Comparison of ENCODE assay signal across 16 cellular contexts in genomic region chr5:179568731-179569130, GRCh38. TPM values are rescaled to one million over a fixed set of nuclear protein-coding genes. Genes with fewer than 3 reads are reported as not detected.
DNase-seq lines count a peak whose midpoint lies in the region; ATAC-seq and TF ChIP-seq lines count a peak whose summit lies in the region.
"Had no signal": no experiment of that assay in that cellular context is flagged by ENCODE, and none has a peak within 500 bp of the region (broad histone marks: within the 10 kb centered on the region; RNA-seq: fewer than 3 reads in every experiment).

No MANE protein-coding gene starts in this region.

- no peak overlapping the region for H3K4me3 Mint-ChIP-seq in T-helper 2 cell treated with Interferon-gamma antibody and Interleukin-4, amounts not matched to agents 5 μg/mL and 100 μg/mL, for 36 hours
- no peak overlapping the region for H3K4me3 Mint-ChIP-seq in naive thymus-derived CD8-positive, alpha-beta T cell
- H3K4me3 Mint-ChIP-seq: H9 had no signal

- H3K36me3 Mint-ChIP-seq in T-helper 2 cell treated with Interferon-gamma antibody and Interleukin-4, amounts not matched to agents 5 μg/mL and 100 μg/mL, for 36 hours (ENCODE audit: low read depth): peaks cover 34% of the 10 kb centered on the region
- H3K36me3 Mint-ChIP-seq in naive thymus-derived CD8-positive, alpha-beta T cell: peaks cover 0 to 76% (median 16%) of the 10 kb centered on the region in 3 donors

- no peak for DNase-seq in T-helper 2 cell treated with Interferon-gamma antibody and Interleukin-4, amounts not matched to agents 5 μg/mL and 100 μg/mL, for 36 hours (ENCODE audit: low spot score)
- no peak for DNase-seq in T-helper 2 cell
- peak; percentile 21 to 86 for DNase-seq in dermis microvascular lymphatic vessel endothelial cell (ENCODE audit: low read depth in 2 of 2)
- DNase-seq in naive thymus-derived CD8-positive, alpha-beta T cell: no peak
- DNase-seq in KG1 (lab: John Stamatoyannopoulos, UW): no peak
- no peak for DNase-seq in NCI-H774 (lab: John Stamatoyannopoulos, UW)
- no peak for DNase-seq in stimulated activated CD8-positive, alpha-beta memory T cell treated with anti-CD3 and anti-CD28 coated beads, Interleukin-4, amount 100 ng/mL, for 48 hours
- DNase-seq: C1 segment of cervical spinal cord, erythroblast, H9, head of caudate nucleus, NCI-H1436, NCI-H2227 treated with DMSO at 0.1 percent for 48 hours, WERI-Rb-1 had no signal

- no peak for ATAC-seq in naive thymus-derived CD8-positive, alpha-beta T cell
- ATAC-seq: GM12878 had no signal

- H3K9me3 Mint-ChIP-seq in T-helper 2 cell treated with Interferon-gamma antibody and Interleukin-4, amounts not matched to agents 5 μg/mL and 100 μg/mL, for 36 hours: no peaks in the 10 kb centered on the region
- no peaks in the 10 kb centered on the region for H3K9me3 Mint-ChIP-seq in naive thymus-derived CD8-positive, alpha-beta T cell
- H3K9me3 Mint-ChIP-seq: H9 had no signal

- peaks cover 4% of the 10 kb centered on the region for H3K4me1 Mint-ChIP-seq in T-helper 2 cell treated with Interferon-gamma antibody and Interleukin-4, amounts not matched to agents 5 μg/mL and 100 μg/mL, for 36 hours (ENCODE audit: low read depth)
- H3K4me1 Mint-ChIP-seq in naive thymus-derived CD8-positive, alpha-beta T cell: peaks cover 0 to 7% (median 5%) of the 10 kb centered on the region in 4 donors
- H3K4me1 Mint-ChIP-seq: H9 had no signal

- POLR2A ChIA-PET in naive thymus-derived CD8-positive, alpha-beta T cell (lab: Charles Lee): no interaction called here

- no peaks in the 10 kb centered on the region for H3K27me3 Mint-ChIP-seq in T-helper 2 cell treated with Interferon-gamma antibody and Interleukin-4, amounts not matched to agents 5 μg/mL and 100 μg/mL, for 36 hours (ENCODE audit: low read depth)
- no peaks in the 10 kb centered on the region for H3K27me3 Mint-ChIP-seq in naive thymus-derived CD8-positive, alpha-beta T cell

- peak overlapping the region; percentile 60 for H3K27ac Mint-ChIP-seq in T-helper 2 cell treated with Interferon-gamma antibody and Interleukin-4, amounts not matched to agents 5 μg/mL and 100 μg/mL, for 36 hours
- peak overlapping the region; percentile 33 to 91 (median 84) for H3K27ac Mint-ChIP-seq in naive thymus-derived CD8-positive, alpha-beta T cell
- H3K27ac Mint-ChIP-seq: H9 had no signal

TF ChIP-seq in PFSK-1, 5 proteins besides CTCF, POLR2A, EP300 and RAD21:
- TF ChIP-seq FOXP2 (optimal IDR thresholded peaks at IDR 0.05; ENCODE audit: borderline replicate concordance, extremely low read depth, extremely low read length, insufficient read depth): no peak
- TF ChIP-seq SIN3A (IDR thresholded peaks at IDR 0.05; ENCODE audit: borderline replicate concordance, insufficient read depth, low read length): peak; percentile 43; the same call in 1 of the 2 replicates

RNA-seq across cellular contexts. Expression of gene RUFY1, which starts 18.4 kb away (rescaled TPM):
- polyA plus RNA-seq in PFSK-1 (2012; ENCODE audit: insufficient read length, low read depth): 51.1 TPM
- 42.6 and 44.3 TPM in 2 replicates for total RNA-seq in dermis microvascular lymphatic vessel endothelial cell
- total RNA-seq in naive thymus-derived CD8-positive, alpha-beta T cell: 10 to 100 TPM; 62.3 to 63.4 TPM
- polyA plus RNA-seq in naive thymus-derived CD8-positive, alpha-beta T cell: 10 to 100 TPM; 27.9 to 35.3 (median 30.5) TPM

RNA-seq across cellular contexts. Expression of gene HNRNPH1, which starts 54.7 kb away (rescaled TPM):
- polyA plus RNA-seq in PFSK-1 (2012; ENCODE audit: insufficient read length, low read depth): 649 TPM
- total RNA-seq in dermis microvascular lymphatic vessel endothelial cell: 464 and 606 TPM in 2 replicates
- 1,000 to 10,000 TPM; 1,803 to 1,897 TPM for total RNA-seq in naive thymus-derived CD8-positive, alpha-beta T cell
- polyA plus RNA-seq in naive thymus-derived CD8-positive, alpha-beta T cell: 100 to 1,000 TPM in 2 of 3 donors, 10 to 100 TPM in 1; 97.0 to 120 (median 104) TPM

Comparison
In these comparisons a context has a peak if more than half of its experiments do, and no peak if none do; other contexts are left out.
1. DNase-seq: peak in dermis microvascular lymphatic vessel endothelial cell (2 of 2); none in T-helper 2 cell treated with Interferon-gamma antibody and Interleukin-4, amounts not matched to agents 5 μg/mL and 100 μg/mL, for 36 hours (single experiment), T-helper 2 cell (0 of 5), naive thymus-derived CD8-positive, alpha-beta T cell (0 of 10), KG1 (single experiment), NCI-H774 (single experiment) and stimulated activated CD8-positive, alpha-beta memory T cell treated with anti-CD3 and anti-CD28 coated beads, Interleukin-4, amount 100 ng/mL, for 48 hours (single experiment).